11 cellular contexts compared by ENCODE assay signal in genomic region chr1:156675271-156675708, GRCh38. TPM values are rescaled to one million over a fixed set of nuclear protein-coding genes. Genes with fewer than 3 reads are reported as not detected.
DNase-seq lines count a peak whose midpoint lies in the region; ATAC-seq and TF ChIP-seq lines count a peak whose summit lies in the region.
"Had no signal": no experiment of that assay in that cellular context is flagged by ENCODE, and none has a peak within 500 bp of the region (broad histone marks: within the 10 kb centered on the region; RNA-seq: fewer than 3 reads in every experiment).

No MANE protein-coding gene starts in this region.

- H3K9me3 ChIP-seq in BE2C (no peaks in the 10 kb centered on the region), heart right ventricle (no peaks in the 10 kb centered on the region), ovary (no peaks in the 10 kb centered on the region)

- H3K27me3 ChIP-seq in BE2C (no peaks in the 10 kb centered on the region), heart right ventricle (peaks cover 0 to 51% (median 0%) of the 10 kb centered on the region in 7 donors), ovary (peaks cover 3% of the 10 kb centered on the region)

- no peak for TF ChIP-seq CTCF in BE2C (IDR thresholded peaks at IDR 0.05; ENCODE audit: low read depth, low read length)
- TF ChIP-seq CTCF in heart right ventricle (IDR thresholded peaks at IDR 0.05) = no peak
- TF ChIP-seq CTCF in ovary (IDR thresholded peaks at IDR 0.05) = no peak

- no peak for TF ChIP-seq POLR2A in ovary (IDR thresholded peaks at IDR 0.05)

- H3K4me1 ChIP-seq in BE2C (peaks cover 15% of the 10 kb centered on the region), heart right ventricle (peaks cover 33 to 79% (median 59%) of the 10 kb centered on the region in 9 donors), ovary (ENCODE audit: insufficient read depth) (no peaks in the 10 kb centered on the region)

- intact Hi-C loops in heart right ventricle (cut with DNase I) (loop anchor here in 4 of 10 donors (1.0 to 5.0 kb wide), 4 partner anchors 9 to 218 kb away; partner anchors contain the start of gene PRCC (in 1 of the 4)), ovary (cut with DNase I) (loop anchor here in 1 of 4 donors (2.0 kb wide), 1 partner anchor 14 kb away; no protein-coding TSS in a partner anchor)

- H3K27ac ChIP-seq in heart right ventricle = peak overlapping the region in 9 of 10 donors; percentile 85 to 99 (median 94)
- H3K27ac ChIP-seq in ovary = no peak overlapping the region

- H3K36me3 ChIP-seq in BE2C = no peaks in the 10 kb centered on the region
- H3K36me3 ChIP-seq in heart right ventricle = peaks cover 0 to 51% (median 27%) of the 10 kb centered on the region in 9 donors
- H3K36me3 ChIP-seq in ovary = no peaks in the 10 kb centered on the region

- TF ChIP-seq EP300 in ovary (IDR thresholded peaks at IDR 0.05) = no peak

- ATAC-seq in SK-N-SH treated with all-trans-retinoic acid at 6 μM for 48 hours = peak; percentile 63
- peak; percentile 4 to 40 (median 8) for ATAC-seq in heart right ventricle
- no peak for ATAC-seq in HG03097 (IDR thresholded peaks at IDR 0.05; ENCODE audit: low FRiP score, unreplicated experiment)
- ATAC-seq: activated CD4-positive, CD25-positive, alpha-beta regulatory T cell treated with anti-CD3 and anti-CD28 coated beads, Interleukin-2, amount 50 U/mL, for 24 hours; naive thymus-derived CD4-positive, alpha-beta T cell had no signal

- H3K4me3 ChIP-seq in BE2C (ENCODE audit: low read depth, low read length) (peak overlapping the region; percentile 38), heart right ventricle (peak overlapping the region; percentile 61 to 94 (median 84)), ovary (peak overlapping the region; percentile 37)

- 33 to 41% methylated on average over 8 of the region's 8 CpGs for WGBS in heart right ventricle, 2 donors
- WGBS in ovary, 3 donors = 46 to 59% (median 53%) methylated on average over 8 of the region's 8 CpGs

- DNase-seq in BE2C (no peak), heart right ventricle (no peak), ovary (peak in 1 of 5 donors; percentile 10), NCI-H1417 (lab: John Stamatoyannopoulos, UW) (no peak), glomerular visceral epithelial cell (ENCODE audit: extremely low spot score) (no peak)
- DNase-seq in activated CD4-positive, alpha-beta T cell treated with anti-CD3 and anti-CD28 coated beads for 1 hour = no peak
- DNase-seq: CD4-positive, CD25-positive, alpha-beta regulatory T cell; naive thymus-derived CD4-positive, alpha-beta T cell had no signal

TF ChIP-seq in SK-N-SH treated with all-trans-retinoic acid at 6 μM for 48 hours, 23 proteins besides CTCF, POLR2A, EP300 and RAD21:
- no peak for TF ChIP-seq CSDC2 (CRISPR knock-in tag; IDR thresholded peaks at IDR 0.05)
- TF ChIP-seq BACH2 (CRISPR knock-in tag; IDR thresholded peaks at IDR 0.05; ENCODE audit: borderline replicate concordance) = no peak
- TF ChIP-seq PPARA (CRISPR knock-in tag; IDR thresholded peaks at IDR 0.05; ENCODE audit: borderline replicate concordance) = no peak
- TF ChIP-seq CSRNP3 (CRISPR knock-in tag; IDR thresholded peaks at IDR 0.05) = no peak
- no peak for TF ChIP-seq RARB (CRISPR knock-in tag; IDR thresholded peaks at IDR 0.05)
- no peak for TF ChIP-seq CREB5 (CRISPR knock-in tag; IDR thresholded peaks at IDR 0.05; ENCODE audit: low read depth)
- no peak for TF ChIP-seq SNAI2 (CRISPR knock-in tag; IDR thresholded peaks at IDR 0.05)
- no peak for TF ChIP-seq ZFP30 (CRISPR knock-in tag; IDR thresholded peaks at IDR 0.05)
- no peak for TF ChIP-seq OSR1 (CRISPR knock-in tag; IDR thresholded peaks at IDR 0.05)
- TF ChIP-seq TOX (CRISPR knock-in tag; IDR thresholded peaks at IDR 0.05; ENCODE audit: borderline replicate concordance) = no peak
- TF ChIP-seq ZNF565 (CRISPR knock-in tag; conservative IDR thresholded peaks at IDR 0.05; ENCODE audit: low read depth) = no peak
- no peak for TF ChIP-seq POU6F1 (CRISPR knock-in tag; IDR thresholded peaks at IDR 0.05; ENCODE audit: borderline replicate concordance, low read depth)
- TF ChIP-seq PATZ1 (CRISPR knock-in tag; IDR thresholded peaks at IDR 0.05; ENCODE audit: borderline replicate concordance) = no peak
- TF ChIP-seq ZNF8 (CRISPR knock-in tag; IDR thresholded peaks at IDR 0.05) = no peak
- TF ChIP-seq ZC3H10 (CRISPR knock-in tag; IDR thresholded peaks at IDR 0.05) = no peak

RNA-seq across cellular contexts. Expression of gene NES, which starts 1.9 kb away (rescaled TPM):
- 22.3 TPM for polyA plus RNA-seq in BE2C (2012; ENCODE audit: insufficient read depth, insufficient read length, low read depth)
- 100 to 1,000 TPM in 9 of 10 donors, 10 to 100 TPM in 1; 84.6 to 389 (median 196) TPM for total RNA-seq in heart right ventricle
- 100 to 1,000 TPM in 1 of 2 donors, 10 to 100 TPM in 1; 46.8 to 116 TPM for polyA plus RNA-seq in heart right ventricle
- 10 to 100 TPM in 3 of 7 donors, 1 to 10 TPM in 4; 3.5 to 32.9 (median 9.8) TPM for total RNA-seq in ovary
- polyA plus RNA-seq in ovary = 10 to 100 TPM; 13.5 to 31.7 TPM
- polyA plus RNA-seq: CD4-positive, CD25-positive, alpha-beta regulatory T cell; naive thymus-derived CD4-positive, alpha-beta T cell had no signal

RNA-seq across cellular contexts. Expression of gene CRABP2, which starts 30.1 kb away (rescaled TPM):
- 39.0 TPM for polyA plus RNA-seq in BE2C (2012; ENCODE audit: insufficient read depth, insufficient read length, low read depth)
- 1 to 10 TPM in 4 of 10 donors, under 1 TPM in 5, not detected in 1; 0.25 to 2.7 (median 0.64) TPM for total RNA-seq in heart right ventricle
- 1 to 10 TPM; 1.5 to 1.8 TPM for polyA plus RNA-seq in heart right ventricle
- 10 to 100 TPM in 3 of 7 donors, 1 to 10 TPM in 4; 1.8 to 31.5 (median 5.5) TPM for total RNA-seq in ovary
- polyA plus RNA-seq in ovary = 10 to 100 TPM in 1 of 2 donors, 1 to 10 TPM in 1; 1.4 to 22.9 TPM
- polyA plus RNA-seq: CD4-positive, CD25-positive, alpha-beta regulatory T cell had no signal

RNA-seq across cellular contexts. Expression of gene BCAN, which starts 33.4 kb away (rescaled TPM):
- 7.8 TPM for polyA plus RNA-seq in BE2C (2012; ENCODE audit: insufficient read depth, insufficient read length, low read depth)
- total RNA-seq in heart right ventricle (under 1 TPM in 6 of 10 donors, not detected in 4; 0.14 to 0.52 (median 0.24) TPM), ovary (1 to 10 TPM in 2 of 7 donors, under 1 TPM in 2, not detected in 3; 0.20 to 2.2 (median 1.0) TPM)
- polyA plus RNA-seq in heart right ventricle (under 1 TPM; 0.20 to 0.29 TPM), ovary (under 1 TPM; 0.11 to 0.43 TPM)
- total RNA-seq: CD4-positive, CD25-positive, alpha-beta regulatory T cell; naive thymus-derived CD4-positive, alpha-beta T cell had no signal
- polyA plus RNA-seq: CD4-positive, CD25-positive, alpha-beta regulatory T cell; naive thymus-derived CD4-positive, alpha-beta T cell had no signal

RNA-seq across cellular contexts. Expression of gene METTL25B, which starts 53.0 kb away (rescaled TPM):
- polyA plus RNA-seq in BE2C (2012; ENCODE audit: insufficient read depth, insufficient read length, low read depth) = 47.1 TPM
- total RNA-seq in heart right ventricle (10 to 100 TPM; 12.8 to 18.8 (median 15.2) TPM), ovary (10 to 100 TPM; 22.4 to 39.6 (median 33.2) TPM)
- polyA plus RNA-seq in heart right ventricle (10 to 100 TPM; 17.0 to 45.2 TPM), ovary (10 to 100 TPM; 18.1 to 33.2 TPM)

RNA-seq across cellular contexts. Expression of gene ISG20L2, which starts 53.3 kb away (rescaled TPM):
- 100 TPM for polyA plus RNA-seq in BE2C (2012; ENCODE audit: insufficient read depth, insufficient read length, low read depth)
- 10 to 100 TPM; 10.5 to 17.5 (median 15.2) TPM for total RNA-seq in heart right ventricle
- 10 to 100 TPM in 1 of 2 donors, 1 to 10 TPM in 1; 5.7 to 11.3 TPM for polyA plus RNA-seq in heart right ventricle
- 10 to 100 TPM; 11.7 to 33.8 (median 26.1) TPM for total RNA-seq in ovary
- 10 to 100 TPM; 13.6 to 58.7 TPM for polyA plus RNA-seq in ovary

Comparison
In these comparisons a context has a peak if more than half of its experiments do, and no peak if none do; other contexts are left out.
1. H3K27ac ChIP-seq: peak in heart right ventricle (9 of 10); none in ovary (0 of 2).
2. Peak in every context shown above with its lines, with median percentiles within 50 percentile points of each other: H3K4me3 ChIP-seq.